Comparison of ENCODE assay signal across 14 cellular contexts in genomic region chr13:70203661-70204229, GRCh38.
A peak's percentile ranks its signal among the peaks of the same experiment; 100 is the strongest.
DNase-seq lines count a peak whose midpoint lies in the region; TF ChIP-seq lines count a peak whose summit lies in the region.
"Had no signal": no experiment of that assay in that cellular context is flagged by ENCODE, and none has a peak within 500 bp of the region (broad histone marks: within the 10 kb centered on the region; RNA-seq: fewer than 3 reads in every experiment).

No MANE protein-coding gene starts in this region.

- H3K9me3 ChIP-seq in PC-9 (ENCODE audit: insufficient read depth, low read depth): no peaks in the 10 kb centered on the region
- no peaks in the 10 kb centered on the region; the same call in 1 of the 2 replicates for H3K9me3 ChIP-seq in iPS DF 6.9 (ENCODE audit: control insufficient read depth, insufficient read depth, low read length)
- H3K9me3 ChIP-seq in suprapubic skin: peaks cover 3% of the 10 kb centered on the region
- H3K9me3 ChIP-seq: gastrocnemius medialis, thoracic aorta had no signal

- CTCF ChIA-PET in PC-9 (lab: Charles Lee): no interaction called here

- peak overlapping the region; percentile 52 for H2AFZ ChIP-seq in PC-9

- no peaks in the 10 kb centered on the region for H3F3A ChIP-seq in PC-9 (ENCODE audit: insufficient read depth, low read depth)

- no peak overlapping the region for H3K4me2 ChIP-seq in PC-9

- no peaks in the 10 kb centered on the region for H3K9me2 ChIP-seq in PC-9 (ENCODE audit: insufficient read depth)

- no peaks in the 10 kb centered on the region for H3K27me3 ChIP-seq in PC-9 (ENCODE audit: insufficient read depth, low read depth)
- H3K27me3 ChIP-seq in iPS DF 6.9 (ENCODE audit: control insufficient read depth, insufficient read depth, low read length): no peaks in the 10 kb centered on the region
- no peaks in the 10 kb centered on the region for H3K27me3 ChIP-seq in suprapubic skin
- H3K27me3 ChIP-seq: gastrocnemius medialis had no signal

- DNase-seq in NCI-H2227 (lab: John Stamatoyannopoulos, UW; ENCODE audit: unreplicated experiment): peak; percentile 0
- DNase-seq in NCI-H2227 treated with DMSO at 0.1 percent for 48 hours (lab: John Stamatoyannopoulos, UW): no peak
- DNase-seq in HT1080 (ENCODE audit: low read depth): peak; percentile 80
- peak in 1 of 2 experiments; percentile 10 for DNase-seq in PC-9
- peak; percentile 11 for DNase-seq in iPS DF 6.9 (ENCODE audit: low read depth, low spot score)
- no peak for DNase-seq in NCI-H345 (lab: John Stamatoyannopoulos, UW)
- no peak for DNase-seq in activated gamma-delta T cell treated with Interleukin-2 at 50 U/mL for 16 hours
- no peak for DNase-seq in suprapubic skin (ENCODE audit: low spot score in 2 of 2)
- DNase-seq: activated T-cell treated with anti-CD3 and anti-CD28 coated beads, Interleukin-2, amount 50 U/mL, for 24 hours; gastrocnemius medialis; NCI-H510A treated with DMSO at 0.1 percent for 48 hours; right cardiac atrium; stimulated activated CD4-positive, alpha-beta T cell treated with anti-CD3 and anti-CD28 coated beads, Interleukin-2, amount 100 ng/mL, for 24 hours had no signal

- H3K27ac ChIP-seq in PC-9: 0 out of 2 replicates have a peak overlapping the region, but pooled peaks have one; percentile 23
- no peak overlapping the region for H3K27ac ChIP-seq in iPS DF 6.9 (ENCODE audit: low read length)
- no peak overlapping the region for H3K27ac ChIP-seq in suprapubic skin
- H3K27ac ChIP-seq: gastrocnemius medialis, thoracic aorta had no signal

- TF ChIP-seq POLR2A in suprapubic skin (IDR thresholded peaks at IDR 0.05): no peak

- TF ChIP-seq CTCF in PC-9 (conservative IDR thresholded peaks at IDR 0.05) (no peak), suprapubic skin (IDR thresholded peaks at IDR 0.05) (no peak)

- H3K36me3 ChIP-seq in PC-9 (ENCODE audit: low read depth): no peaks in the 10 kb centered on the region
- no peaks in the 10 kb centered on the region for H3K36me3 ChIP-seq in iPS DF 6.9 (ENCODE audit: control insufficient read depth, insufficient read depth, low read length)
- no peaks in the 10 kb centered on the region for H3K36me3 ChIP-seq in suprapubic skin
- H3K36me3 ChIP-seq: gastrocnemius medialis, thoracic aorta had no signal

- no TSS peak for BruUV-seq in PC-9 (replicated peaks; lab: Mats Ljungman, UMichigan)

- H3K4me1 ChIP-seq in PC-9 (replicated peaks; ENCODE audit: insufficient read depth): no peaks in the 10 kb centered on the region
- H3K4me1 ChIP-seq in iPS DF 6.9 (ENCODE audit: control insufficient read depth, insufficient read depth, low read length): no peaks in the 10 kb centered on the region
- no peaks in the 10 kb centered on the region for H3K4me1 ChIP-seq in suprapubic skin
- H3K4me1 ChIP-seq: gastrocnemius medialis had no signal

- H3K79me2 ChIP-seq in PC-9 (ENCODE audit: low read depth): no peaks in the 10 kb centered on the region

- no peak overlapping the region for H3K4me3 ChIP-seq in PC-9
- no peak overlapping the region for H3K4me3 ChIP-seq in iPS DF 6.9 (ENCODE audit: low read length)
- H3K4me3 ChIP-seq in suprapubic skin: no peak overlapping the region
- H3K4me3 ChIP-seq: gastrocnemius medialis, thoracic aorta had no signal

- intact Hi-C loops in PC-9 (cut with micrococcal nuclease; ENCODE audit: unreplicated experiment): no loop called here

- TF ChIP-seq EP300 in suprapubic skin (IDR thresholded peaks at IDR 0.05): no peak

- POLR2A ChIA-PET in PC-9 (lab: Charles Lee; ENCODE audit: unreplicated experiment): interaction anchor here (0.6 kb wide), 1 partner anchor 220 kb away, joined by 5 read pairs; no protein-coding TSS in a partner anchor

- no CpG with 5 or more reads among the region's 5 CpGs for WGBS in iPS DF 6.9 (ENCODE audit: insufficient coverage, insufficient read length)
- 85% methylated on average over 5 of the region's 5 CpGs for WGBS in suprapubic skin

- H4K20me1 ChIP-seq in PC-9 (ENCODE audit: insufficient read depth): no peaks in the 10 kb centered on the region

Comparison
In these comparisons a context has a peak if more than half of its experiments do, and no peak if none do; other contexts are left out.
1. DNase-seq: peak in NCI-H2227 (single experiment), HT1080 (single experiment) and iPS DF 6.9 (single experiment); none in NCI-H2227 treated with DMSO at 0.1 percent for 48 hours (single experiment), NCI-H345 (single experiment), activated gamma-delta T cell treated with Interleukin-2 at 50 U/mL for 16 hours (single experiment) and suprapubic skin (0 of 2).